In the genomic region with DNA sequence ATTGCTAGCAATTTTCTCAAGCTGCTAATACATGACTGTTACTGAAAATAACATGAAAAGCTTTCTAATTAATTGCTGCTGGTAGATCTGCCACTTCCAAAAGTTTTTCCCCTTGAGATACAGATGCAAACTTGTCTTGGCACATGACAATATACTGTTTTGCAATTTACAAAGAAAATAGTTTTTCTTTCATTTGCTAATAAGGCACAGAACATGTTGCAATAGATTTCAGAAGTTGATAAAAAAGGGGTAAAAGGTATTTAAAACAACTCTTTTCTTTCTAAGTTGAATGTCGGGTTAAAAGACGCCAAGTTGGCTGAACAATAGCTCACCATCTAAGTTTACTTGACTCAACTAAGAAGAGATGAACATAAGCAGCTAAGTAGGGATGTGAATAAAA, we compare ENCODE assay signal across 19 cellular contexts. TPM values are rescaled to one million over a fixed set of nuclear protein-coding genes. Genes with fewer than 3 reads are reported as not detected.
"Had no signal": no experiment of that assay in that cellular context is flagged by ENCODE, and none has a peak within 500 bp of the region (broad histone marks: within the 10 kb centered on the region; RNA-seq: fewer than 3 reads in every experiment).

No MANE protein-coding gene starts in this region.

- H3K27ac Mint-ChIP-seq: activated CD4-positive, alpha-beta T cell treated with anti-CD3 and anti-CD28 coated beads, Interleukin-2, amount 10 ng/mL, durations not matched to agents 24 days and 14 days; activated CD8-positive, alpha-beta T cell treated with anti-CD3 and anti-CD28 coated beads for 36 hours; activated T-helper 17 cell treated with anti-CD3 and anti-CD28 coated beads, Interleukin-2, amount 50 U/mL, for 72 hours had no signal

- H3K27ac ChIP-seq: ascending aorta, left lung, thyroid gland had no signal

- H3K4me1 ChIP-seq: ascending aorta, left lung, thyroid gland had no signal

- DNase-seq: activated CD4-positive, alpha-beta T cell treated with anti-CD3 and anti-CD28 coated beads, Interleukin-2, amount 10 ng/mL, durations not matched to agents 24 days and 14 days; activated CD8-positive, alpha-beta T cell treated with anti-CD3 and anti-CD28 coated beads for 36 hours; activated naive CD4-positive, alpha-beta T cell treated with Interleukin-2 at 50 U/mL for 16 hours; activated T-cell treated with anti-CD3 and anti-CD28 coated beads, Interleukin-2, amount 50 U/mL, for 1 hour; foreskin melanocyte; glutamatergic neuron; hippocampal formation; kidney; left lung; midbrain; occipital lobe; retina; stimulated activated CD8-positive, alpha-beta memory T cell treated with anti-CD3 and anti-CD28 coated beads, Interleukin-4, amount 100 ng/mL, for 48 hours; stimulated activated naive CD4-positive, alpha-beta T cell; T-helper 9 cell; thyroid gland had no signal

- H3K4me1 Mint-ChIP-seq: activated CD4-positive, alpha-beta T cell treated with anti-CD3 and anti-CD28 coated beads, Interleukin-2, amount 10 ng/mL, durations not matched to agents 24 days and 14 days; activated T-helper 17 cell treated with anti-CD3 and anti-CD28 coated beads, Interleukin-2, amount 50 U/mL, for 72 hours had no signal

- H3K27me3 ChIP-seq: ascending aorta, left lung, thyroid gland had no signal

- H3K9me3 ChIP-seq: ascending aorta, left lung, thyroid gland had no signal

- H3K27me3 Mint-ChIP-seq: activated CD4-positive, alpha-beta T cell treated with anti-CD3 and anti-CD28 coated beads, Interleukin-2, amount 10 ng/mL, durations not matched to agents 24 days and 14 days; activated CD8-positive, alpha-beta T cell treated with anti-CD3 and anti-CD28 coated beads for 36 hours; activated T-helper 17 cell treated with anti-CD3 and anti-CD28 coated beads, Interleukin-2, amount 50 U/mL, for 72 hours had no signal

- H3K9me3 Mint-ChIP-seq: activated CD4-positive, alpha-beta T cell treated with anti-CD3 and anti-CD28 coated beads, Interleukin-2, amount 10 ng/mL, durations not matched to agents 24 days and 14 days; activated CD8-positive, alpha-beta T cell treated with anti-CD3 and anti-CD28 coated beads for 36 hours; activated T-helper 17 cell treated with anti-CD3 and anti-CD28 coated beads, Interleukin-2, amount 50 U/mL, for 72 hours; nephron had no signal

- H3K4me3 Mint-ChIP-seq: activated CD4-positive, alpha-beta T cell treated with anti-CD3 and anti-CD28 coated beads, Interleukin-2, amount 10 ng/mL, durations not matched to agents 24 days and 14 days; activated CD8-positive, alpha-beta T cell treated with anti-CD3 and anti-CD28 coated beads for 36 hours; activated T-helper 17 cell treated with anti-CD3 and anti-CD28 coated beads, Interleukin-2, amount 50 U/mL, for 72 hours had no signal

- ATAC-seq: activated CD8-positive, alpha-beta T cell treated with anti-CD3 and anti-CD28 coated beads for 36 hours; activated T-helper 17 cell treated with anti-CD3 and anti-CD28 coated beads, Interleukin-2, amount 50 U/mL, for 72 hours; left lung had no signal

- H3K36me3 ChIP-seq: ascending aorta, left lung, thyroid gland had no signal

- H3K4me3 ChIP-seq: ascending aorta, left lung, thyroid gland had no signal

RNA-seq across cellular contexts. Expression of gene THSD7A, which starts 14.3 kb away (rescaled TPM):
- total RNA-seq: activated CD4-positive, alpha-beta T cell treated with anti-CD3 and anti-CD28 coated beads, Interleukin-2, amount 10 ng/mL, durations not matched to agents 24 days and 14 days; activated CD8-positive, alpha-beta T cell treated with anti-CD3 and anti-CD28 coated beads for 36 hours had no signal
